ENCODE assay signal across 8 cellular contexts in the genomic region with DNA sequence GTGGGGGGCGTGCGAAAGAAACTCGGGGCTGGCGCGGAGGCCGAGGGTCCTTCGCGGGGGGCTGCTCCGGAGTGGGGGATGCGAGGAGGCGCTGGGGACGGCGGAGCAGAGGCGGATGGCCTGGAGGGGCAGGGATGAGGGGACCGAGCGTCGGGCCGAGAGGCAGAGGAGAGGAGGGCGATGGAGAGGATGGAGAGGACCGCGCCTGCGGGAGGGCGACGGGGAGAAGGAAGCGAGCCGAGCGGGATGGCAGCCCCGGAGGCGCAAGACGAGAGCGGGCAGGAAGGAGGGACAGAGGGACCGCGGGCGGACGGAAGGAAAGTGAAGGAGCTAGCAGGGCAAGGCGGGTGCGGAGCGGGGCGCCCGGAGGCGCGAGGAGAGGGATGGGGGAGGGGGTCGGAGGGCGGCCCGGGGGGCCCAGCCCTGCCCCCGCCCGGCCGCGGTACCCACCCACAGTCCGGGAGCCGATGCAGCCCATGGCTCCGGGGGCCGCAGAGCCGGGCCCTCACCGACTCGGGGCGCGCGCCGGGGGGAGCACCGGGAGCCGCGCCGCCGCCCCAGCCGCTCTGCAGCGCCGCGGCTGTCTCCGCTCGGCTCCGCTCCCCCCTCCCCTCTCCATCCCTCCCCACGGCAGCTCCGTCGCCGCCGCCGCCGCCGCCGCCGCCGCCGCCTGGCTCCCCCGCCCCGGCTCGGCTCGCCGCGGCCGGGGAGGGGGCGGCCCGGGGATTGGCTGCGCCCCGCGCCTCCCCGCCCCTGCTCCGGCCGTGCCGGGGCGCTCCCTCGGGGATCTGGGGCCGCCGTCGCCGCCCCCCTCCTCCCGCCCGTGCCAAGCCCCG. TPM values are rescaled to one million over a fixed set of nuclear protein-coding genes. Genes with fewer than 3 reads are reported as not detected.
A peak's percentile ranks its signal among the peaks of the same experiment; 100 is the strongest.
DNase-seq lines count a peak whose midpoint lies in the region; ATAC-seq, FAIRE-seq and TF ChIP-seq lines count a peak whose summit lies in the region.

A gene (minus strand): TSS at position 588 of the 836 bp plus-strand sequence. CDS start 110 bp downstream, at position 478.

- no peaks in the 10 kb centered on the region for H3K9me3 ChIP-seq in Caco-2
- H3K9me3 ChIP-seq in esophagus muscularis mucosa, result no peaks in the 10 kb centered on the region

- peaks cover 6% of the 10 kb centered on the region for H3K36me3 Mint-ChIP-seq in Caco-2 (ENCODE audit: insufficient read depth, unreplicated experiment)
- no peaks in the 10 kb centered on the region for H3K36me3 Mint-ChIP-seq in natural killer cell

- H3K4me3 ChIP-seq in Caco-2 (ENCODE audit: low read depth, low read length) (peak within 1 kb of the TSS; percentile 52), HFF-Myc (replicated peaks; ENCODE audit: low read depth, low read length) (peak within 1 kb of the TSS; percentile 44), esophagus muscularis mucosa (peak within 1 kb of the TSS; percentile 59 to 74 (median 68))

- H3K27ac Mint-ChIP-seq in Caco-2 (ENCODE audit: unreplicated experiment) (peak within 1 kb of the TSS; percentile 55), natural killer cell (peak within 1 kb of the TSS in 1 of 2 donors; percentile 76)

- FAIRE-seq in HTR-8/SVneo (lab: Jason Lieb, UNC), result no peak

- DNase-seq in Caco-2, result peak; percentile 36 to 52
- DNase-seq in HFF-Myc (ENCODE audit: extremely low read depth, low read depth), result no peak
- DNase-seq in activated CD4-positive, alpha-beta T cell treated with anti-CD3 and anti-CD28 coated beads, Interleukin-2, amount 50 U/mL, for 48 hours, result peak; percentile 32 to 40
- no peak for DNase-seq in esophagus muscularis mucosa (ENCODE audit: extremely low spot score)
- no peak for DNase-seq in natural killer cell
- DNase-seq in HTR-8/SVneo (ENCODE audit: insufficient read length, low spot score), result no peak
- no peak for DNase-seq in central memory CD4-positive, alpha-beta T cell

- H3K4me3 Mint-ChIP-seq in Caco-2 (ENCODE audit: unreplicated experiment) (peak within 1 kb of the TSS; percentile 94), natural killer cell (peak within 1 kb of the TSS; percentile 93)

- ATAC-seq in natural killer cell (peak; percentile 70 to 81 (median 81)), HG02571 (IDR thresholded peaks at IDR 0.05; ENCODE audit: unreplicated experiment) (no peak)

- peaks cover 3% of the 10 kb centered on the region for H3K27me3 Mint-ChIP-seq in Caco-2 (ENCODE audit: insufficient read depth, unreplicated experiment)
- H3K27me3 Mint-ChIP-seq in natural killer cell (ENCODE audit: low read depth in 2 of 2), result peaks cover 23 to 36% of the 10 kb centered on the region in 2 donors

- TF ChIP-seq POLR2A in esophagus muscularis mucosa (IDR thresholded peaks at IDR 0.05; ENCODE audit: low read depth), result no peak

- POLR2A ChIA-PET in Caco-2 (lab: Charles Lee), result interaction anchor here (0.7 kb wide), 1 partner anchor 43 kb away, joined by 5 read pairs; no protein-coding TSS in a partner anchor

- H3K27me3 ChIP-seq in Caco-2 (replicated peaks; ENCODE audit: control insufficient read depth, insufficient read depth, low read length) (no peaks in the 10 kb centered on the region), esophagus muscularis mucosa (peaks cover 3 to 63% (median 17%) of the 10 kb centered on the region in 4 donors)

- H3K4me1 Mint-ChIP-seq in Caco-2 (ENCODE audit: low read depth, unreplicated experiment) (peaks cover 23% of the 10 kb centered on the region), natural killer cell (peaks cover 6 to 30% of the 10 kb centered on the region in 2 donors)

- H3K36me3 ChIP-seq in Caco-2 (ENCODE audit: control insufficient read depth, insufficient read depth, low read length) (no peaks in the 10 kb centered on the region), esophagus muscularis mucosa (no peaks in the 10 kb centered on the region)

- no TSS peak for BruUV-seq in Caco-2 (replicated peaks; lab: Mats Ljungman, UMichigan)

- TF ChIP-seq CTCF in Caco-2 (IDR thresholded peaks at IDR 0.05; ENCODE audit: insufficient read depth in 1 of 2, low read depth in 1 of 2, low read length in 1 of 2, severe bottlenecking in 1 of 2, unreplicated experiment in 1 of 2) (no peak), HFF-Myc (IDR thresholded peaks at IDR 0.05; ENCODE audit: low read depth, low read length, missing control alignments) (no peak), esophagus muscularis mucosa (IDR thresholded peaks at IDR 0.05) (no peak), natural killer cell (IDR thresholded peaks at IDR 0.05) (no peak)

- CTCF ChIA-PET in Caco-2 (lab: Charles Lee), result interaction anchor here (0.6 kb wide), 2 partner anchors 46 to 122 kb away, joined by 3 to 6 read pairs; a partner anchor contains a TSS

- no peaks in the 10 kb centered on the region for H3K9me3 Mint-ChIP-seq in Caco-2 (ENCODE audit: unreplicated experiment)
- H3K9me3 Mint-ChIP-seq in natural killer cell, result no peaks in the 10 kb centered on the region

- under 1% methylated on average over 62 of the region's 109 CpGs for whole genome bisulfite sequencing in esophagus muscularis mucosa

- intact Hi-C loops in Caco-2 (cut with micrococcal nuclease; ENCODE audit: unreplicated experiment), result loop anchor here (2.0 kb wide), 1 partner anchor 18 kb away; a partner anchor contains a TSS
- intact Hi-C loops in esophagus muscularis mucosa (cut with DNase I), result loop anchor here (10.0 kb wide), 1 partner anchor 52 kb away; no protein-coding TSS in a partner anchor
- intact Hi-C loops in natural killer cell (cut with micrococcal nuclease), result no loop called here

- TF ChIP-seq EP300 in esophagus muscularis mucosa (IDR thresholded peaks at IDR 0.05), result no peak

- H3K4me1 ChIP-seq in Caco-2, result peaks cover 4% of the 10 kb centered on the region; the same call in 1 of the 2 replicates
- H3K4me1 ChIP-seq in esophagus muscularis mucosa, result peaks cover 8 to 26% (median 19%) of the 10 kb centered on the region in 4 donors

- H3K27ac ChIP-seq in esophagus muscularis mucosa (replicated peaks in 1 of 4), result peak within 1 kb of the TSS in 1 of 4 donors; percentile 40

RNA-seq across cellular contexts. Expression of the gene that starts here (rescaled TPM):
- total RNA-seq in Caco-2 (2022) (20.2 and 22.3 TPM in 2 replicates), esophagus muscularis mucosa (1 to 10 TPM in 3 of 4 donors, under 1 TPM in 1; 0.42 to 2.0 (median 1.3) TPM), natural killer cell (1 to 10 TPM; 2.3 to 2.8 (median 2.5) TPM)

Comparison
In these comparisons a context has a peak if more than half of its experiments do, and no peak if none do; other contexts are left out.
1. DNase-seq: peak in Caco-2 (2 of 2) and activated CD4-positive, alpha-beta T cell treated with anti-CD3 and anti-CD28 coated beads, Interleukin-2, amount 50 U/mL, for 48 hours (2 of 2); none in HFF-Myc (single experiment), esophagus muscularis mucosa (single experiment), natural killer cell (single experiment), HTR-8/SVneo (single experiment) and central memory CD4-positive, alpha-beta T cell (single experiment).
2. Peak in every context shown above with its lines, with median percentiles within 50 percentile points of each other: H3K4me3 ChIP-seq.